In the genomic region with DNA sequence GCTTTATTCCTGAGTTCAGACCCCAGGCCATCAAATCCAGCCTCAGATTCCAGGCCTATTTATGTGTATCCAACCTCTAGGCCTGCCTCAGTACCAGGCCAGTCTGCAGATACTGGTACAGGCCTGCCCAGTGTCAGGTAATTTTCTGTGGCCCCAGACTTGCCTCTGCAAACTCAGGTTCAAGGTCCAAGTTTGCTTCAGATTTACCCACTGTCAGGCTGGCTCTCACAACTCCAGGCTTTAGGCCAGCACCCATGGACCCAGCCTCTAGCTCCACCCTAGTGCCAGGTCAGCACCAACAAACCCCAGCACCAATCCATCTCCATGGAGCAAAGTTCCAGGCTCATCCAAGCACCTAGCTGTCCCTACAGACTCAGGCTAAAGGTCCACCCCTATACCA, we compare ENCODE assay signal across 26 cellular contexts.
DNase-seq lines count a peak whose midpoint lies in the region; ATAC-seq, FAIRE-seq and TF ChIP-seq lines count a peak whose summit lies in the region.
"Had no signal": no experiment of that assay in that cellular context is flagged by ENCODE, and none has a peak within 500 bp of the region (broad histone marks: within the 10 kb centered on the region; RNA-seq: fewer than 3 reads in every experiment).

No MANE protein-coding gene starts in this region.

- no peak for TF ChIP-seq RAD21 in HepG2 (CRISPR knock-in tag; IDR thresholded peaks at IDR 0.05)

- TF ChIP-seq POLR2A in HepG2 (IDR thresholded peaks at IDR 0.05; ENCODE audit: insufficient read depth in 1 of 2, low read depth in 2 of 2, low read length in 2 of 2) = no peak

- H3K4me1 ChIP-seq in HepG2 (ENCODE audit: insufficient read depth, low read length) (peaks cover 17% of the 10 kb centered on the region), upper lobe of right lung (no peaks in the 10 kb centered on the region)
- H3K4me1 ChIP-seq: BE2C; BLaER1 treated with 17β-estradiol and CSF1 and Interleukin-3, amounts not matched to agents 10 nM and 100 nM had no signal

- no peak for TF ChIP-seq CTCF in HepG2 (CRISPR knock-in tag; IDR thresholded peaks at IDR 0.05)
- TF ChIP-seq CTCF in upper lobe of right lung (IDR thresholded peaks at IDR 0.05) = no peak

- no peak overlapping the region for H2AFZ ChIP-seq in HepG2 (ENCODE audit: low read length)
- H2AFZ ChIP-seq: GM23338 had no signal

- no peaks in the 10 kb centered on the region for H3K27me3 Mint-ChIP-seq in stimulated activated naive CD8-positive, alpha-beta T cell treated with anti-CD3 and anti-CD28 coated beads, Interleukin-15, amount 100 ng/mL, for 72 hours
- H3K27me3 Mint-ChIP-seq: CD4-positive, alpha-beta T cell had no signal

- H3K4me2 ChIP-seq in HepG2 (ENCODE audit: low read depth, low read length) = 0 out of 2 replicates have a peak overlapping the region, but pooled peaks have one; percentile 2
- H3K4me2 ChIP-seq: BLaER1 treated with 17β-estradiol and CSF1 and Interleukin-3, amounts not matched to agents 10 nM and 100 nM; GM23338 had no signal

- H3K27me3 ChIP-seq in HepG2 (ENCODE audit: control insufficient read depth in 1 of 2, insufficient read depth in 2 of 2, low read length in 2 of 2) (no peaks in the 10 kb centered on the region), upper lobe of right lung (no peaks in the 10 kb centered on the region)
- H3K27me3 ChIP-seq: BE2C; BLaER1 treated with 17β-estradiol and CSF1 and Interleukin-3, amounts not matched to agents 10 nM and 100 nM had no signal

- no peaks in the 10 kb centered on the region for H4K20me1 ChIP-seq in HepG2 (ENCODE audit: insufficient read depth, low read length)
- H4K20me1 ChIP-seq: BLaER1 treated with 17β-estradiol and CSF1 and Interleukin-3, amounts not matched to agents 10 nM and 100 nM had no signal

- BruUV-seq in HepG2 (replicated peaks; lab: Mats Ljungman, UMichigan) = no TSS peak

- no peak for ATAC-seq in stimulated activated naive CD8-positive, alpha-beta T cell treated with anti-CD3 and anti-CD28 coated beads, Interleukin-15, amount 100 ng/mL, for 72 hours
- no peak for ATAC-seq in stimulated activated naive CD8-positive, alpha-beta T cell treated with anti-CD3 and anti-CD28 coated beads, Interleukin-15, Interleukin-2, amounts not matched to agents 100 U/mL and 50 U/mL, for 24 hours
- ATAC-seq in HepG2 = peak; percentile 93
- ATAC-seq in upper lobe of right lung = peak; percentile 14
- no peak for ATAC-seq in HG03280 (IDR thresholded peaks at IDR 0.05; ENCODE audit: unreplicated experiment)
- ATAC-seq: GM12878, GM23338, HCT116 had no signal

- POLR2A ChIA-PET in HepG2 (lab: Yijun Ruan, JAX) = no interaction called here

- H3K9me3 ChIP-seq in HepG2 (ENCODE audit: low read length) (no peaks in the 10 kb centered on the region), upper lobe of right lung (no peaks in the 10 kb centered on the region)
- H3K9me3 ChIP-seq: BE2C had no signal

- FAIRE-seq in HepG2 (lab: Jason Lieb, UNC) = no peak
- FAIRE-seq: A204.1, D721Med, GM12878, GM19239 had no signal

- peaks cover 5 to 9% of the 10 kb centered on the region in 2 donors for H3K9me3 Mint-ChIP-seq in stimulated activated naive CD8-positive, alpha-beta T cell treated with anti-CD3 and anti-CD28 coated beads, Interleukin-15, amount 100 ng/mL, for 72 hours
- H3K9me3 Mint-ChIP-seq: GM23338 had no signal

- H3K27ac ChIP-seq in HepG2 (ENCODE audit: extremely low read length, insufficient read depth, low read length) = no peak overlapping the region
- no peak overlapping the region for H3K27ac ChIP-seq in upper lobe of right lung
- H3K27ac ChIP-seq: 22Rv1; BLaER1 treated with 17β-estradiol and CSF1 and Interleukin-3, amounts not matched to agents 10 nM and 100 nM had no signal

- TF ChIP-seq EP300 in HepG2 (IDR thresholded peaks at IDR 0.05; ENCODE audit: low read depth in 2 of 2, low read length in 2 of 2) = no peak
- TF ChIP-seq EP300 in HepG2 (CRISPR knock-in tag; IDR thresholded peaks at IDR 0.05; ENCODE audit: borderline replicate concordance) = no peak

- H3K4me3 ChIP-seq in HepG2 (replicated peaks in 1 of 3; ENCODE audit: insufficient read depth in 1 of 3, low read depth in 2 of 3, low read length in 3 of 3) (no peak overlapping the region), upper lobe of right lung (no peak overlapping the region)
- H3K4me3 ChIP-seq: BLaER1 treated with 17β-estradiol and CSF1 and Interleukin-3, amounts not matched to agents 10 nM and 100 nM; GM12878; GM23338 had no signal

- no peaks in the 10 kb centered on the region for H3K4me1 Mint-ChIP-seq in stimulated activated naive CD8-positive, alpha-beta T cell treated with anti-CD3 and anti-CD28 coated beads, Interleukin-15, amount 100 ng/mL, for 72 hours
- H3K4me1 Mint-ChIP-seq: CD14-positive monocyte; CD8-positive, alpha-beta memory T cell; GM23338; H9 had no signal

- in situ Hi-C loops in HepG2 (cut with HindIII; ENCODE audit: extremely low pct_ligation_motif_present, low pct_unique_long_range_greater_than_20kb) = no loop called here

- CTCF ChIA-PET in HepG2 (lab: Yijun Ruan, JAX; ENCODE audit: low intra/inter-chr PET ratio, low total read pairs) = no interaction called here

- H3K36me3 ChIP-seq in HepG2 (replicated peaks in 1 of 2; ENCODE audit: control insufficient read depth in 1 of 2, insufficient read depth in 2 of 2, low read length in 2 of 2) = no peaks in the 10 kb centered on the region
- no peaks in the 10 kb centered on the region for H3K36me3 ChIP-seq in upper lobe of right lung
- H3K36me3 ChIP-seq: BE2C; BLaER1 treated with 17β-estradiol and CSF1 and Interleukin-3, amounts not matched to agents 10 nM and 100 nM had no signal

- intact Hi-C loops in HepG2 (cut with micrococcal nuclease; ENCODE audit: unreplicated experiment) (no loop called here), upper lobe of right lung (cut with DNase I) (no loop called here)

- H3K4me3 Mint-ChIP-seq in stimulated activated naive CD8-positive, alpha-beta T cell treated with anti-CD3 and anti-CD28 coated beads, Interleukin-15, amount 100 ng/mL, for 72 hours = no peak overlapping the region
- H3K4me3 Mint-ChIP-seq: CD14-positive monocyte; CD4-positive, alpha-beta T cell; CD8-positive, alpha-beta memory T cell; GM23338; H9 had no signal

- H3K9ac ChIP-seq in HepG2 (ENCODE audit: insufficient read depth, low read depth, low read length) = no peak overlapping the region
- H3K9ac ChIP-seq: BLaER1 treated with 17β-estradiol and CSF1 and Interleukin-3, amounts not matched to agents 10 nM and 100 nM had no signal

- no peaks in the 10 kb centered on the region for H3K79me2 ChIP-seq in HepG2 (ENCODE audit: insufficient read depth, low read length)

- H3K27ac Mint-ChIP-seq in stimulated activated naive CD8-positive, alpha-beta T cell treated with anti-CD3 and anti-CD28 coated beads, Interleukin-15, amount 100 ng/mL, for 72 hours = peak overlapping the region; percentile 40 to 54
- H3K27ac Mint-ChIP-seq: CD4-positive, alpha-beta T cell; CD8-positive, alpha-beta memory T cell; GM23338; H9 had no signal

- DNase-seq in stimulated activated naive CD8-positive, alpha-beta T cell treated with anti-CD3 and anti-CD28 coated beads, Interleukin-15, amount 100 ng/mL, for 72 hours = no peak
- no peak for DNase-seq in stimulated activated naive CD8-positive, alpha-beta T cell treated with anti-CD3 and anti-CD28 coated beads, Interleukin-15, Interleukin-2, amounts not matched to agents 100 U/mL and 50 U/mL, for 24 hours
- DNase-seq in HepG2 (ENCODE audit: low spot score) (peak; percentile 49), mucosa of gallbladder (ENCODE audit: low spot score) (peak; percentile 30), upper lobe of right lung (no peak), SW480 (ENCODE audit: low spot score) (no peak), NCI-H524 (lab: John Stamatoyannopoulos, UW) (no peak)
- DNase-seq: AML-193; BE2C; CD4-positive, alpha-beta T cell; CD8-positive, alpha-beta memory T cell; DMS 273 treated with DMSO at 0.1 percent for 48 hours; DMS79; EL; GDM1; H9 had no signal

TF ChIP-seq in HepG2, 621 proteins besides CTCF, POLR2A, EP300 and RAD21 (continues in another document):
- TF ChIP-seq ZNF644 (CRISPR knock-in tag; IDR thresholded peaks at IDR 0.05; ENCODE audit: low read depth) = peak; percentile 40; the same call in 1 of the 2 replicates
- TF ChIP-seq, protein P1, sequence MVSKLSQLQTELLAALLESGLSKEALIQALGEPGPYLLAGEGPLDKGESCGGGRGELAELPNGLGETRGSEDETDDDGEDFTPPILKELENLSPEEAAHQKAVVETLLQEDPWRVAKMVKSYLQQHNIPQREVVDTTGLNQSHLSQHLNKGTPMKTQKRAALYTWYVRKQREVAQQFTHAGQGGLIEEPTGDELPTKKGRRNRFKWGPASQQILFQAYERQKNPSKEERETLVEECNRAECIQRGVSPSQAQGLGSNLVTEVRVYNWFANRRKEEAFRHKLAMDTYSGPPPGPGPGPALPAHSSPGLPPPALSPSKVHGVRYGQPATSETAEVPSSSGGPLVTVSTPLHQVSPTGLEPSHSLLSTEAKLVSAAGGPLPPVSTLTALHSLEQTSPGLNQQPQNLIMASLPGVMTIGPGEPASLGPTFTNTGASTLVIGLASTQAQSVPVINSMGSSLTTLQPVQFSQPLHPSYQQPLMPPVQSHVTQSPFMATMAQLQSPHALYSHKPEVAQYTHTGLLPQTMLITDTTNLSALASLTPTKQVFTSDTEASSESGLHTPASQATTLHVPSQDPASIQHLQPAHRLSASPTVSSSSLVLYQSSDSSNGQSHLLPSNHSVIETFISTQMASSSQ (IDR thresholded peaks at IDR 0.05; ENCODE audit: low read depth) = no peak
- TF ChIP-seq, protein P1 (CRISPR knock-in tag; IDR thresholded peaks at IDR 0.05; ENCODE audit: borderline replicate concordance) = no peak
- peak; percentile 47; the same call in 1 of the 2 replicates for TF ChIP-seq ZFX (CRISPR knock-in tag; IDR thresholded peaks at IDR 0.05; ENCODE audit: low read depth)
- TF ChIP-seq ZNF749 (CRISPR knock-in tag; IDR thresholded peaks at IDR 0.05; ENCODE audit: borderline replicate concordance) = no peak
- peak; percentile 42 for TF ChIP-seq ZFY (CRISPR knock-in tag; IDR thresholded peaks at IDR 0.05)
- TF ChIP-seq HDAC2 (CRISPR knock-in tag; IDR thresholded peaks at IDR 0.05) = 0 out of 2 replicates have a peak, but pooled peaks have one; percentile 15

Comparison
In these comparisons a context has a peak if more than half of its experiments do, and no peak if none do; other contexts are left out.
1. ATAC-seq: peak in HepG2 (single experiment) and upper lobe of right lung (single experiment); none in stimulated activated naive CD8-positive, alpha-beta T cell treated with anti-CD3 and anti-CD28 coated beads, Interleukin-15, amount 100 ng/mL, for 72 hours (single experiment), stimulated activated naive CD8-positive, alpha-beta T cell treated with anti-CD3 and anti-CD28 coated beads, Interleukin-15, Interleukin-2, amounts not matched to agents 100 U/mL and 50 U/mL, for 24 hours (single experiment) and HG03280 (single experiment).
2. DNase-seq: peak in HepG2 (single experiment) and mucosa of gallbladder (single experiment); none in stimulated activated naive CD8-positive, alpha-beta T cell treated with anti-CD3 and anti-CD28 coated beads, Interleukin-15, amount 100 ng/mL, for 72 hours (0 of 2), stimulated activated naive CD8-positive, alpha-beta T cell treated with anti-CD3 and anti-CD28 coated beads, Interleukin-15, Interleukin-2, amounts not matched to agents 100 U/mL and 50 U/mL, for 24 hours (single experiment), upper lobe of right lung (single experiment), SW480 (single experiment) and NCI-H524 (0 of 2).